Comparison of ENCODE assay signal across 25 cellular contexts in genomic region chr11:71936825-71937224, GRCh38. TPM values are rescaled to one million over a fixed set of nuclear protein-coding genes. Genes with fewer than 3 reads are reported as not detected.
A peak's percentile ranks its signal among the peaks of the same experiment; 100 is the strongest.
DNase-seq lines count a peak whose midpoint lies in the region; ATAC-seq, FAIRE-seq and TF ChIP-seq lines count a peak whose summit lies in the region.
"Had no signal": no experiment of that assay in that cellular context is flagged by ENCODE, and none has a peak within 500 bp of the region (broad histone marks: within the 10 kb centered on the region; RNA-seq: fewer than 3 reads in every experiment).

No MANE protein-coding gene starts in this region.

- dilution Hi-C loops in endothelial cell of umbilical vein (cut with MboI; ENCODE audit: extremely low pct_ligation_motif_present, low sequenced_read_pairs) = no loop called here

- CTCF ChIA-PET in endothelial cell of umbilical vein (lab: Charles Lee) = no interaction called here

- BruUV-seq in endothelial cell of umbilical vein (replicated peaks; lab: Mats Ljungman, UMichigan) = no TSS peak

- H3K4me1 ChIP-seq in endothelial cell of umbilical vein (ENCODE audit: control insufficient read depth, extremely low read depth, insufficient read depth, low read length) = peaks cover 74% of the 10 kb centered on the region
- peaks cover 0 to 15% (median 5%) of the 10 kb centered on the region in 3 donors for H3K4me1 ChIP-seq in pancreas
- H3K4me1 ChIP-seq: colonic mucosa had no signal

- H3K4me3 ChIP-seq in endothelial cell of umbilical vein (replicated peaks in 1 of 3; ENCODE audit: insufficient read depth in 1 of 3, low read depth in 1 of 3, low read length in 3 of 3) (no peak overlapping the region), pancreas (no peak overlapping the region), H7 (ENCODE audit: insufficient read depth, low read depth, low read length) (no peak overlapping the region)
- H3K4me3 ChIP-seq: colonic mucosa, MG63, thyroid gland had no signal

- no peak overlapping the region for H3K9ac ChIP-seq in endothelial cell of umbilical vein (replicated peaks; ENCODE audit: extremely low read depth, insufficient read depth, low read length)

- H3K9me1 ChIP-seq in endothelial cell of umbilical vein (replicated peaks; ENCODE audit: control insufficient read depth, extremely low read depth, insufficient read depth, low read length) = no peaks in the 10 kb centered on the region

- H3K27ac ChIP-seq in endothelial cell of umbilical vein (ENCODE audit: insufficient read depth, low read depth, low read length) (peak overlapping the region; percentile 74), pancreas (no peak overlapping the region), substantia nigra (ENCODE audit: low read depth, low read length, poor library complexity, severe bottlenecking) (no peak overlapping the region)
- H3K27ac ChIP-seq: colonic mucosa, thyroid gland had no signal

- H3K9me3 ChIP-seq in endothelial cell of umbilical vein (replicated peaks; ENCODE audit: control insufficient read depth, insufficient read depth, low read length) = no peaks in the 10 kb centered on the region
- H3K9me3 ChIP-seq in pancreas = no peaks in the 10 kb centered on the region
- H3K9me3 ChIP-seq: colonic mucosa, MG63, thyroid gland had no signal

- POLR2A ChIA-PET in endothelial cell of umbilical vein (lab: Charles Lee) = no interaction called here

- ATAC-seq in SK-N-SH treated with all-trans-retinoic acid at 6 μM for 48 hours (peak; percentile 76), pancreas (peak in 3 of 4 donors; percentile 36 to 61 (median 53))
- ATAC-seq: activated T-cell treated with anti-CD3 and anti-CD28 coated beads, Interleukin-2, amount 50 U/mL, for 4 hours; Right ventricle myocardium inferior; stimulated activated effector memory CD8-positive, alpha-beta T cell treated with anti-CD3 and anti-CD28 coated beads, Interleukin-12 subunit alpha, Interleukin-12 subunit beta, amount 100 ng/mL, for 72 hours had no signal

- peak; percentile 62 for DNase-seq in EL
- peak; percentile 89 for DNase-seq in endothelial cell of umbilical vein (ENCODE audit: low read depth, low spot score)
- DNase-seq in pancreas = no peak
- no peak for DNase-seq in NCI-H2171 (lab: John Stamatoyannopoulos, UW)
- DNase-seq in NCI-H2171 treated with DMSO at 0.1 percent for 48 hours (lab: John Stamatoyannopoulos, UW) = no peak
- no peak for DNase-seq in substantia nigra (lab: John Stamatoyannopoulos, UW)
- no peak for DNase-seq in H7
- DNase-seq: activated CD4-positive, CD25-positive, alpha-beta regulatory T cell treated with anti-CD3 and anti-CD28 coated beads, Interleukin-2, amount 50 U/mL, for 72 hours; activated CD8-positive, alpha-beta memory T cell treated with anti-CD3 and anti-CD28 coated beads for 24 hours; activated naive CD4-positive, alpha-beta T cell treated with anti-CD3 and anti-CD28 coated beads, Interleukin-2, amount 10 ng/mL, durations not matched to agents 7 days and 5 days; activated T-cell treated with anti-CD3 and anti-CD28 coated beads, Interleukin-2, amount 50 U/mL, for 4 hours; CD8-positive, alpha-beta memory T cell; colonic mucosa; MG63; naive B cell; NCI-H1436 treated with DMSO at 0.1 percent for 48 hours; NCI-H748 treated with DMSO at 0.1 percent for 48 hours; thyroid gland had no signal

- H3K4me2 ChIP-seq in endothelial cell of umbilical vein (ENCODE audit: insufficient read depth, low read length) = peak overlapping the region; percentile 19

- FAIRE-seq in endothelial cell of umbilical vein (lab: Jason Lieb, UNC) (peak; percentile 82), pancreas (lab: Jason Lieb, UNC) (no peak)
- FAIRE-seq: frontal cortex had no signal

- no peak overlapping the region for H2AFZ ChIP-seq in endothelial cell of umbilical vein (ENCODE audit: low read depth, low read length)

- no peaks in the 10 kb centered on the region for H4K20me1 ChIP-seq in endothelial cell of umbilical vein (replicated peaks; ENCODE audit: control insufficient read depth, extremely low read depth, insufficient read depth, low read length)

- intact Hi-C loops in endothelial cell of umbilical vein (cut with micrococcal nuclease) (loop anchor here (1.0 kb wide), 2 partner anchors 8 to 9 kb away; partner anchors contain the start of gene XNDC1N), pancreas (cut with DNase I) (no loop called here)

- TF ChIP-seq POLR2A in endothelial cell of umbilical vein (IDR thresholded peaks at IDR 0.05; ENCODE audit: low read depth, low read length) = peak; percentile 34

- TF ChIP-seq CTCF in endothelial cell of umbilical vein (IDR thresholded peaks at IDR 0.05; ENCODE audit: extremely low read depth in 1 of 2, insufficient read depth in 1 of 2, low read depth in 1 of 2, low read length in 2 of 2) (no peak), pancreas (IDR thresholded peaks at IDR 0.05) (no peak)

- peaks cover 76% of the 10 kb centered on the region for H3K79me2 ChIP-seq in endothelial cell of umbilical vein (ENCODE audit: control insufficient read depth, insufficient read depth, low read length)

- no peaks in the 10 kb centered on the region for H3K27me3 ChIP-seq in endothelial cell of umbilical vein (ENCODE audit: control insufficient read depth in 2 of 2, insufficient read depth in 2 of 2, low read length in 2 of 2)
- no peaks in the 10 kb centered on the region for H3K27me3 ChIP-seq in pancreas
- H3K27me3 ChIP-seq in H7 (ENCODE audit: control insufficient read depth, insufficient read depth, low read length) = no peaks in the 10 kb centered on the region
- H3K27me3 ChIP-seq: colonic mucosa, MG63, thyroid gland had no signal

- H3K36me3 ChIP-seq in endothelial cell of umbilical vein (ENCODE audit: control insufficient read depth in 2 of 2, extremely low read depth in 1 of 2, insufficient read depth in 2 of 2, low read length in 2 of 2) (peaks cover 0 to 5% of the 10 kb centered on the region in 2 experiments), pancreas (no peaks in the 10 kb centered on the region), H7 (replicated peaks; ENCODE audit: control insufficient read depth, insufficient read depth, low read length) (no peaks in the 10 kb centered on the region)
- H3K36me3 ChIP-seq: colonic mucosa, MG63, thyroid gland had no signal

- WGBS in pancreas, 2 donors = 26 to 46% methylated on average over 5 of the region's 5 CpGs

TF ChIP-seq in endothelial cell of umbilical vein, 7 proteins besides CTCF, POLR2A, EP300 and RAD21:
- TF ChIP-seq, protein P1, sequence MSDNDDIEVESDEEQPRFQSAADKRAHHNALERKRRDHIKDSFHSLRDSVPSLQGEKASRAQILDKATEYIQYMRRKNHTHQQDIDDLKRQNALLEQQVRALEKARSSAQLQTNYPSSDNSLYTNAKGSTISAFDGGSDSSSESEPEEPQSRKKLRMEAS (IDR thresholded peaks at IDR 0.05; ENCODE audit: insufficient read depth, insufficient read length) = no peak
- TF ChIP-seq JUN (IDR thresholded peaks at IDR 0.05; ENCODE audit: borderline replicate concordance, insufficient read depth, insufficient read length, low read depth) (peak; percentile 88), GATA2 (IDR thresholded peaks at IDR 0.05; ENCODE audit: insufficient read depth, insufficient read length, low read depth, low read length) (peak; percentile 95), FOS (IDR thresholded peaks at IDR 0.05; ENCODE audit: borderline replicate concordance, insufficient read depth, low read length) (peak; percentile 96), POLR2AphosphoS5 (IDR thresholded peaks at IDR 0.05; ENCODE audit: insufficient read depth, low read depth, low read length) (peak; percentile 68)

RNA-seq across cellular contexts. Expression of gene RNF121, which starts 8.0 kb away (rescaled TPM):
- total RNA-seq in endothelial cell of umbilical vein = 61.4 and 61.7 TPM in 2 replicates
- 86.6 and 99.9 TPM in 2 replicates for polyA plus RNA-seq in endothelial cell of umbilical vein
- 74.3 and 92.8 TPM in 2 replicates for polyA plus RNA-seq in endothelial cell of umbilical vein (2011; cell fraction: cytosol; rRNA removed)
- polyA plus RNA-seq in endothelial cell of umbilical vein (2011; cell fraction: nucleus; rRNA removed) = 173 and 190 TPM in 2 replicates
- polyA plus RNA-seq in endothelial cell of umbilical vein (2012) = 136 and 160 TPM in 2 replicates
- 202 and 205 TPM in 2 replicates for polyA minus RNA-seq in endothelial cell of umbilical vein
- 20.1 TPM for polyA minus RNA-seq in endothelial cell of umbilical vein (2011; cell fraction: cytosol; rRNA and poly(A)+ RNA removed)
- 87.9 and 123 TPM in 2 replicates for polyA minus RNA-seq in endothelial cell of umbilical vein (2011; cell fraction: nucleus; rRNA and poly(A)+ RNA removed)
- 10 to 100 TPM; 12.3 to 20.7 (median 13.8) TPM for total RNA-seq in pancreas
- 10 to 100 TPM; 10.9 to 14.4 TPM for polyA plus RNA-seq in pancreas
- 18.7 and 22.7 TPM in 2 replicates for total RNA-seq in H7 (2014; rRNA removed; shearing (Covaris generic))

RNA-seq across cellular contexts. Expression of gene XNDC1N, which starts 8.4 kb away (rescaled TPM):
- total RNA-seq in endothelial cell of umbilical vein (8.9 and 9.0 TPM in 2 replicates), pancreas (1 to 10 TPM; 2.5 to 6.4 (median 4.3) TPM)
- polyA plus RNA-seq in endothelial cell of umbilical vein (3.0 and 3.5 TPM in 2 replicates), pancreas (1 to 10 TPM; 2.1 to 3.8 TPM)
- polyA plus RNA-seq in endothelial cell of umbilical vein (2011; cell fraction: cytosol; rRNA removed) = 3.7 and 4.2 TPM in 2 replicates
- 9.4 and 13.4 TPM in 2 replicates for polyA plus RNA-seq in endothelial cell of umbilical vein (2011; cell fraction: nucleus; rRNA removed)
- 3.5 and 4.3 TPM in 2 replicates for polyA plus RNA-seq in endothelial cell of umbilical vein (2012)
- polyA minus RNA-seq in endothelial cell of umbilical vein = 9.9 and 11.6 TPM in 2 replicates
- 12.6 TPM for polyA minus RNA-seq in endothelial cell of umbilical vein (2011; cell fraction: cytosol; rRNA and poly(A)+ RNA removed)
- 22.2 and 23.2 TPM in 2 replicates for polyA minus RNA-seq in endothelial cell of umbilical vein (2011; cell fraction: nucleus; rRNA and poly(A)+ RNA removed)
- 4.2 and 7.6 TPM in 2 replicates for total RNA-seq in H7 (2014; rRNA removed; shearing (Covaris generic))

RNA-seq across cellular contexts. Expression of gene DEFB131B, which starts 58.6 kb away (rescaled TPM):
- total RNA-seq in endothelial cell of umbilical vein (not detected in 2 replicates), pancreas (not detected)
- polyA plus RNA-seq in endothelial cell of umbilical vein (not detected in 2 replicates), pancreas (not detected)
- not detected in 2 replicates for polyA plus RNA-seq in endothelial cell of umbilical vein (2011; cell fraction: cytosol; rRNA removed)
- not detected in 2 replicates for polyA plus RNA-seq in endothelial cell of umbilical vein (2011; cell fraction: nucleus; rRNA removed)
- polyA plus RNA-seq in endothelial cell of umbilical vein (2012) = not detected in 2 replicates
- polyA minus RNA-seq in endothelial cell of umbilical vein = not detected in 2 replicates
- not detected for polyA minus RNA-seq in endothelial cell of umbilical vein (2011; cell fraction: cytosol; rRNA and poly(A)+ RNA removed)
- polyA minus RNA-seq in endothelial cell of umbilical vein (2011; cell fraction: nucleus; rRNA and poly(A)+ RNA removed) = not detected in 2 replicates
- not detected in 2 replicates for total RNA-seq in H7 (2014; rRNA removed; shearing (Covaris generic))
- total RNA-seq: activated T-cell treated with anti-CD3 and anti-CD28 coated beads, Interleukin-2, amount 50 U/mL, for 4 hours; CD8-positive, alpha-beta memory T cell; colonic mucosa; Daoy; frontal cortex; kidney epithelial cell; Right ventricle myocardium inferior; thyroid gland had no signal
- polyA plus RNA-seq: AG04450; CD8-positive, alpha-beta memory T cell had no signal

Comparison
In these comparisons a context has a peak if more than half of its experiments do, and no peak if none do; other contexts are left out.
1. DNase-seq: peak in EL (single experiment) and endothelial cell of umbilical vein (single experiment); none in pancreas (0 of 6), NCI-H2171 (single experiment), NCI-H2171 treated with DMSO at 0.1 percent for 48 hours (single experiment), substantia nigra (0 of 49) and H7 (single experiment).